ENCODE assay signal across 10 cellular contexts in the genomic region with DNA sequence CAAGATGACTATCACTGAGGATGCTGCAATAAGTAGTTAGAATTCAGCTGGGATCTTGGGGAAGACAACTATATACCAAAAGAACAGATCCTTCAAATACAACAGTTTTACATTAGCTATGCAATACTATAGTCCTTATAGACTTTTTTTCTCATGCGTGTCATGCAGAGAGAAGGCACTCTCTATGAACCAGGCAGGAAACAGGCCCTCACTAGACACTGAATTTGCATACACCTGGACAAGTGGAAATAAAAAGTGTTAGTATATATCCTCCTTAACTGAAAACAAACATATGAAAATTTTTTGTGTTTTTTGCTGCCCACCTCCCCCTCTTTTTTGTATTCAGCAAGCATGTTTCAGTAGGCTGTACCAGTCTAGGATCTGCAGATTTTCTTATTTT. TPM values are rescaled to one million over a fixed set of nuclear protein-coding genes. Genes with fewer than 3 reads are reported as not detected.
DNase-seq lines count a peak whose midpoint lies in the region; ATAC-seq and TF ChIP-seq lines count a peak whose summit lies in the region.
"Had no signal": no experiment of that assay in that cellular context is flagged by ENCODE, and none has a peak within 500 bp of the region (broad histone marks: within the 10 kb centered on the region; RNA-seq: fewer than 3 reads in every experiment).

No MANE protein-coding gene starts in this region.

- no peak for TF ChIP-seq POLR2A in GM18505 (IDR thresholded peaks at IDR 0.05; ENCODE audit: borderline replicate concordance, extremely low read depth, insufficient read depth, insufficient read length)

- H3K4me3 ChIP-seq in OCI-LY7 (ENCODE audit: low read depth, low read length, poor library complexity, severe bottlenecking): no peak overlapping the region
- no peak overlapping the region for H3K4me3 ChIP-seq in ascending aorta

- no peaks in the 10 kb centered on the region for H3K27me3 ChIP-seq in ascending aorta

- ATAC-seq in GM18505 (IDR thresholded peaks at IDR 0.05; ENCODE audit: unreplicated experiment) (peak; percentile 96), GM21515 (IDR thresholded peaks at IDR 0.05; ENCODE audit: unreplicated experiment) (peak; percentile 98), HG03108 (IDR thresholded peaks at IDR 0.05; ENCODE audit: unreplicated experiment) (peak; percentile 99)

- peak overlapping the region; percentile 32 for H3K4me2 ChIP-seq in OCI-LY7 (ENCODE audit: low read length)

- H3K9me2 ChIP-seq in OCI-LY7 (ENCODE audit: insufficient read depth, low read length): no peaks in the 10 kb centered on the region

- no peaks in the 10 kb centered on the region for H3K79me2 ChIP-seq in OCI-LY7 (ENCODE audit: insufficient read depth, low read depth, low read length)

- no peaks in the 10 kb centered on the region for H3K9me3 ChIP-seq in OCI-LY7 (ENCODE audit: low read length)
- no peaks in the 10 kb centered on the region for H3K9me3 ChIP-seq in ascending aorta

- H3K27ac ChIP-seq in OCI-LY7 (ENCODE audit: low read depth, low read length, poor library complexity, severe bottlenecking) (no peak overlapping the region), ascending aorta (no peak overlapping the region)

- peaks cover 14% of the 10 kb centered on the region; the same call in 1 of the 2 replicates for H4K20me1 ChIP-seq in OCI-LY7 (ENCODE audit: insufficient read depth, low read length)

- TF ChIP-seq CTCF in OCI-LY7 (conservative IDR thresholded peaks at IDR 0.05; ENCODE audit: low read length): no peak
- TF ChIP-seq CTCF in ascending aorta (IDR thresholded peaks at IDR 0.05): no peak

- CTCF ChIA-PET in OCI-LY7 (lab: Charles Lee; ENCODE audit: unreplicated experiment): no interaction called here

- intact Hi-C loops in OCI-LY7 (cut with micrococcal nuclease; ENCODE audit: unreplicated experiment) (loop anchor here (2.0 kb wide), 1 partner anchor 14 kb away; no protein-coding TSS in a partner anchor), ascending aorta (cut with DNase I) (no loop called here)

- no TSS peak for BruUV-seq in OCI-LY7 (replicated peaks; lab: Mats Ljungman, UMichigan)

- no peak overlapping the region for H2AFZ ChIP-seq in OCI-LY7 (ENCODE audit: low read length)

- H3K4me1 ChIP-seq in OCI-LY7 (ENCODE audit: insufficient read depth, low read length, poor library complexity, severe bottlenecking) (peaks cover 16% of the 10 kb centered on the region), ascending aorta (no peaks in the 10 kb centered on the region)

- H3K36me3 ChIP-seq in OCI-LY7 (ENCODE audit: insufficient read depth, low read length) (peaks cover 82% of the 10 kb centered on the region), ascending aorta (peaks cover 39 to 59% of the 10 kb centered on the region in 2 donors)

- POLR2A ChIA-PET in OCI-LY7 (lab: Charles Lee): interaction anchor here (0.6 to 2.3 kb wide), 7 partner anchors 9 to 171 kb away, joined by 3 to 8 read pairs (median 3); no protein-coding TSS in a partner anchor

- DNase-seq in OCI-LY7 (ENCODE audit: low spot score) (peak; percentile 70), ascending aorta (ENCODE audit: low spot score in 2 of 2) (no peak), NCI-H82 treated with DMSO at 0.1 percent for 48 hours (lab: John Stamatoyannopoulos, UW; ENCODE audit: unreplicated experiment) (no peak), NCI-H2227 treated with DMSO at 0.1 percent for 48 hours (lab: John Stamatoyannopoulos, UW) (no peak)
- no peak for DNase-seq in stimulated activated naive CD4-positive, alpha-beta T cell (lab: John Stamatoyannopoulos, UW)
- DNase-seq: effector CD4-positive, alpha-beta T cell; stimulated activated CD4-positive, alpha-beta T cell treated with anti-CD3 and anti-CD28 coated beads, Interleukin-1b, Interleukin-23, amount 100 ng/mL, for 48 hours had no signal

RNA-seq across cellular contexts. Expression of a gene that starts 29.9 kb away (rescaled TPM):
- 22.9 and 23.7 TPM in 2 replicates for total RNA-seq in OCI-LY7 (2014; rRNA removed; shearing (Covaris generic))
- total RNA-seq in OCI-LY7 (2022) (44.5 and 49.5 TPM in 2 replicates), ascending aorta (9.9 TPM)

RNA-seq across cellular contexts. Expression of a gene that starts 40.4 kb away (rescaled TPM):
- total RNA-seq in OCI-LY7 (2014; rRNA removed; shearing (Covaris generic)): 22.5 and 36.0 TPM in 2 replicates
- total RNA-seq in OCI-LY7 (2022) (27.7 and 32.1 TPM in 2 replicates), ascending aorta (58.0 TPM)
